8 cellular contexts compared by ENCODE assay signal in the genomic region with DNA sequence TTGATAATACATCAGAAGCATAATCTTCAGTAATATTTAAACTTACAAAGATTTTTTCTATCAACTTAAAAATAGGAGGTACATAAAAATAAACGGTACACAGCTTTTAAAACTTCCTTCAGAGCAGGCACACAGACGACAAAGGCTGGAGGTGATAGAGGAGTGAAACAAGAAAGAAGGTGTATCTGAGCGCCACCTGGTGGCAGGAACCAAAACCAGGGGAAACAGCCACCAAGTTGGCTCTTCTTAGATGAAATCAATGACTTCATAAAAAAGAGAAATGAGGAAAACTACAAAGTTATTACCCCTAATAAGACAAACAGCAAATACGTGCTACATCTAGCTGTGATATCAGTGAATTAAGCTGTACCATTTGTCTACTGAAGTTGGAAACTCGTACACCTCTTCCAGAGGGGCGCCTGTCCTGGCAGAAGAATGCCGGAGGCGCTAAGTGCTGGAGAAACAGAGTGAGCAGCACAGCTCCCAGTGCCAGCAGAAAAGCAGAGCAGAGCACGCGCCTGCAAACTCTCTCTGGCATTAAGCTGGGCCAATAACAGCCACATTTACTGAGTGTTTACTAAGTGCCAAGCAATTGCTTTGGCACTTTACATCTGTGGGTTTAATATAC.
DNase-seq lines count a peak whose midpoint lies in the region; ATAC-seq, FAIRE-seq and TF ChIP-seq lines count a peak whose summit lies in the region.

No MANE protein-coding gene starts in this region.

- BruUV-seq in Caco-2 (replicated peaks; lab: Mats Ljungman, UMichigan): no TSS peak

- peak overlapping the region; percentile 77 for H3K27ac Mint-ChIP-seq in Caco-2 (ENCODE audit: unreplicated experiment)
- peak overlapping the region; percentile 81 for H3K27ac Mint-ChIP-seq in activated T-helper 1 cell treated with anti-CD3 and anti-CD28 coated beads, Interleukin-12 subunit alpha, Interleukin-12 subunit beta, Interleukin-2, Interleukin-4 antibody, amounts not matched to agents 30 ng/mL and 10 ng/mL and 1 ng/mL, durations not matched to agents 14 hours and 24 hours and 36 hours

- 53 to 56% methylated on average over 10 of the region's 10 CpGs for WGBS in tibial nerve, 2 donors

- intact Hi-C loops in Caco-2 (cut with micrococcal nuclease; ENCODE audit: unreplicated experiment): loop anchor here (2.0 kb wide), 1 partner anchor 506 kb away; no protein-coding TSS in a partner anchor
- intact Hi-C loops in activated T-helper 1 cell treated with anti-CD3 and anti-CD28 coated beads, Interleukin-12 subunit alpha, Interleukin-12 subunit beta, Interleukin-2, Interleukin-4 antibody, amounts not matched to agents 30 ng/mL and 10 ng/mL and 1 ng/mL, durations not matched to agents 14 hours and 24 hours and 36 hours (cut with micrococcal nuclease): no loop called here

- no peak overlapping the region for H2AFZ ChIP-seq in osteoblast (ENCODE audit: low read length)

- no peak overlapping the region for H3K4me2 ChIP-seq in osteoblast (ENCODE audit: insufficient read depth, low read length)

- no peaks in the 10 kb centered on the region for H3K9me3 Mint-ChIP-seq in Caco-2 (ENCODE audit: unreplicated experiment)
- no peaks in the 10 kb centered on the region for H3K9me3 Mint-ChIP-seq in activated T-helper 1 cell treated with anti-CD3 and anti-CD28 coated beads, Interleukin-12 subunit alpha, Interleukin-12 subunit beta, Interleukin-2, Interleukin-4 antibody, amounts not matched to agents 30 ng/mL and 10 ng/mL and 1 ng/mL, durations not matched to agents 14 hours and 24 hours and 36 hours

- no peak for ATAC-seq in HG03095 (IDR thresholded peaks at IDR 0.05; ENCODE audit: unreplicated experiment)

- H3K4me1 ChIP-seq in Caco-2 (peaks cover 7% of the 10 kb centered on the region), osteoblast (ENCODE audit: insufficient read depth, low read length) (no peaks in the 10 kb centered on the region), tibial nerve (peaks cover 0 to 5% (median 0%) of the 10 kb centered on the region in 4 donors)

- DNase-seq in Caco-2 (peak; percentile 67 to 74), KG1 (lab: John Stamatoyannopoulos, UW) (peak; percentile 30), RCC 7860 (ENCODE audit: low spot score) (peak; percentile 51), fibroblast of peridontal ligament (ENCODE audit: extremely low read depth) (peak; percentile 74), osteoblast (ENCODE audit: insufficient read length, low spot score, missing footprints) (no peak), tibial nerve (ENCODE audit: low spot score in 2 of 2) (peak; percentile 43 to 71)
- DNase-seq in activated T-helper 1 cell treated with anti-CD3 and anti-CD28 coated beads, Interleukin-12 subunit alpha, Interleukin-12 subunit beta, Interleukin-2, Interleukin-4 antibody, amounts not matched to agents 30 ng/mL and 10 ng/mL and 1 ng/mL, durations not matched to agents 14 hours and 24 hours and 36 hours (ENCODE audit: low spot score): peak; percentile 48

- TF ChIP-seq EP300 in tibial nerve (IDR thresholded peaks at IDR 0.05): no peak

- no peaks in the 10 kb centered on the region for H3K9me3 ChIP-seq in Caco-2
- H3K9me3 ChIP-seq in osteoblast (ENCODE audit: low read depth, low read length): no peaks in the 10 kb centered on the region
- H3K9me3 ChIP-seq in tibial nerve: no peaks in the 10 kb centered on the region

- TF ChIP-seq POLR2A in tibial nerve (IDR thresholded peaks at IDR 0.05): no peak

- no peak overlapping the region for H3K27ac ChIP-seq in osteoblast (ENCODE audit: low read depth, low read length)
- no peak overlapping the region for H3K27ac ChIP-seq in tibial nerve

- H4K20me1 ChIP-seq in osteoblast (ENCODE audit: insufficient read depth, low read length): peaks cover 13% of the 10 kb centered on the region

- H3K36me3 Mint-ChIP-seq in Caco-2 (ENCODE audit: insufficient read depth, unreplicated experiment): peaks cover 90% of the 10 kb centered on the region
- H3K36me3 Mint-ChIP-seq in activated T-helper 1 cell treated with anti-CD3 and anti-CD28 coated beads, Interleukin-12 subunit alpha, Interleukin-12 subunit beta, Interleukin-2, Interleukin-4 antibody, amounts not matched to agents 30 ng/mL and 10 ng/mL and 1 ng/mL, durations not matched to agents 14 hours and 24 hours and 36 hours (ENCODE audit: low read depth): peaks cover 48% of the 10 kb centered on the region

- POLR2A ChIA-PET in Caco-2 (lab: Charles Lee): no interaction called here

- H3K4me3 Mint-ChIP-seq in Caco-2 (ENCODE audit: unreplicated experiment): no peak overlapping the region
- no peak overlapping the region for H3K4me3 Mint-ChIP-seq in activated T-helper 1 cell treated with anti-CD3 and anti-CD28 coated beads, Interleukin-12 subunit alpha, Interleukin-12 subunit beta, Interleukin-2, Interleukin-4 antibody, amounts not matched to agents 30 ng/mL and 10 ng/mL and 1 ng/mL, durations not matched to agents 14 hours and 24 hours and 36 hours

- CTCF ChIA-PET in Caco-2 (lab: Charles Lee): interaction anchor here (0.6 to 1.3 kb wide), 6 partner anchors 9 to 385 kb away, joined by 3 to 6 read pairs (median 4); no protein-coding TSS in a partner anchor

- H3K36me3 ChIP-seq in Caco-2 (ENCODE audit: control insufficient read depth, insufficient read depth, low read length) (peaks cover 2% of the 10 kb centered on the region), osteoblast (ENCODE audit: insufficient read depth, low read length) (peaks cover 77% of the 10 kb centered on the region), tibial nerve (peaks cover 4 to 94% (median 23%) of the 10 kb centered on the region in 3 donors)

- H3K79me2 ChIP-seq in osteoblast (ENCODE audit: insufficient read depth, low read length): no peaks in the 10 kb centered on the region

- FAIRE-seq in RCC 7860 (lab: Jason Lieb, UNC): peak; percentile 28

- no peaks in the 10 kb centered on the region for H3K4me1 Mint-ChIP-seq in Caco-2 (ENCODE audit: low read depth, unreplicated experiment)
- peaks cover 5% of the 10 kb centered on the region for H3K4me1 Mint-ChIP-seq in activated T-helper 1 cell treated with anti-CD3 and anti-CD28 coated beads, Interleukin-12 subunit alpha, Interleukin-12 subunit beta, Interleukin-2, Interleukin-4 antibody, amounts not matched to agents 30 ng/mL and 10 ng/mL and 1 ng/mL, durations not matched to agents 14 hours and 24 hours and 36 hours (ENCODE audit: low read depth)

- H3K4me3 ChIP-seq in Caco-2 (ENCODE audit: low read depth, low read length) (no peak overlapping the region), osteoblast (ENCODE audit: insufficient read depth, low read length) (no peak overlapping the region), tibial nerve (no peak overlapping the region)

- no peaks in the 10 kb centered on the region for H3K27me3 Mint-ChIP-seq in Caco-2 (ENCODE audit: insufficient read depth, unreplicated experiment)
- H3K27me3 Mint-ChIP-seq in activated T-helper 1 cell treated with anti-CD3 and anti-CD28 coated beads, Interleukin-12 subunit alpha, Interleukin-12 subunit beta, Interleukin-2, Interleukin-4 antibody, amounts not matched to agents 30 ng/mL and 10 ng/mL and 1 ng/mL, durations not matched to agents 14 hours and 24 hours and 36 hours (ENCODE audit: insufficient read depth): no peaks in the 10 kb centered on the region

- no peaks in the 10 kb centered on the region for H3K27me3 ChIP-seq in Caco-2 (replicated peaks; ENCODE audit: control insufficient read depth, insufficient read depth, low read length)
- H3K27me3 ChIP-seq in osteoblast (ENCODE audit: insufficient read depth, low read length): no peaks in the 10 kb centered on the region
- H3K27me3 ChIP-seq in tibial nerve: no peaks in the 10 kb centered on the region

- peak; percentile 69 to 88 for TF ChIP-seq CTCF in Caco-2 (IDR thresholded peaks at IDR 0.05; ENCODE audit: insufficient read depth in 1 of 2, low read depth in 1 of 2, low read length in 1 of 2, severe bottlenecking in 1 of 2, unreplicated experiment in 1 of 2)
- peak; percentile 97 for TF ChIP-seq CTCF in osteoblast (IDR thresholded peaks at IDR 0.05; ENCODE audit: extremely low read depth, low read depth, low read length)
- peak; percentile 66 to 85 (median 74) for TF ChIP-seq CTCF in tibial nerve (IDR thresholded peaks at IDR 0.05)
